In the genomic region with DNA sequence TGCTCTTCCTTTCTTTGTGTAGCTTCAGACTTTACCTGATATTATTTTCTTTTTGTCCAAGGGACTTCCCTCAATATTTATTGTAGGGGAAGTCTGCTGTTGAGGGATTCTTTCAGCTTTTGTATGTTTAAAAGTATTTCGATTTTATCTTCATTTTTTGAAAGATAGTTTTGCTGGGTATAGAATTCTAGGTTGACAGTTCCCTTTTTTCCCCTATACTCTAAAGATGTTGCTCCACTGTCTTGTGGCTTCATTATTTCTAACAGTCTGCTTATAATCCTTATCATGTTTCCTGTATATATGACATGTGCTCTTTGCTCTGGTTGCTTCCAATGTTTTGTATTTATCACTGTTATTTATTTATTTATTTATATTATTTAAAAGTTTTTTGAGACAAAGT, we compare ENCODE assay signal across 3 cellular contexts.
TF ChIP-seq lines count a peak whose summit lies in the region.

No MANE protein-coding gene starts in this region.

TF ChIP-seq in HepG2, 621 proteins besides CTCF, POLR2A, EP300 and RAD21:
- TF ChIP-seq ZMYM3 (CRISPR knock-in tag; IDR thresholded peaks at IDR 0.05), result no peak
- TF ChIP-seq ZFP1 (CRISPR knock-in tag; IDR thresholded peaks at IDR 0.05), result peak; percentile 62; the same call in 1 of the 2 replicates
TF ChIP-seq in HepG2: peak in this region for 1.

TF ChIP-seq in HEK293, 187 proteins besides CTCF, POLR2A, EP300 and RAD21:
- TF ChIP-seq ZNF335 (tag by site-specific recombination; conservative IDR thresholded peaks at IDR 0.05), result no peak
- TF ChIP-seq SETDB1 (IDR thresholded peaks at IDR 0.05; ENCODE audit: insufficient read length, low read length), result peak; percentile 85

TF ChIP-seq in K562, 482 proteins besides CTCF, POLR2A, EP300 and RAD21:
- TF ChIP-seq ZNF280A (IDR thresholded peaks at IDR 0.05; ENCODE audit: low read depth, partially characterized antibody) (peak; percentile 30), SMAD1 (IDR thresholded peaks at IDR 0.05; ENCODE audit: low read depth, low read length, partially characterized antibody) (no peak), NR3C1 (CRISPR knock-in tag; IDR thresholded peaks at IDR 0.05) (no peak), CBX3 (IDR thresholded peaks at IDR 0.05; ENCODE audit: borderline replicate concordance in 1 of 2, low read length in 2 of 2) (peak in 1 of 2 experiments; percentile 45; a peak in 1 of 3 replicates), TRIM24 (IDR thresholded peaks at IDR 0.05) (0 out of 4 replicates have a peak, but pooled peaks of 1 of the 2 experiments have one; percentile 10), ZFP1 (CRISPR knock-in tag; IDR thresholded peaks at IDR 0.05) (peak; percentile 98), SPI1 (IDR thresholded peaks at IDR 0.05; ENCODE audit: borderline replicate concordance, low read depth, low read length) (peak; percentile 36; the same call in 1 of the 2 replicates)
